Comparison of ENCODE assay signal across 1 cellular context in genomic region chr17:72422505-72423285, GRCh38.
A peak's percentile ranks its signal among the peaks of the same experiment; 100 is the strongest.
TF ChIP-seq lines count a peak whose summit lies in the region.

No MANE protein-coding gene starts in this region.

TF ChIP-seq in HepG2, 621 proteins besides CTCF, POLR2A, EP300 and RAD21 (continued from another document and continues in another):
- TF ChIP-seq ZNF674 (CRISPR knock-in tag; IDR thresholded peaks at IDR 0.05; ENCODE audit: low read depth), result no peak
- TF ChIP-seq MXD4 (CRISPR knock-in tag; IDR thresholded peaks at IDR 0.05), result 0 out of 2 replicates have a peak, but pooled peaks have one; percentile 19
- no peak for TF ChIP-seq JDP2 (CRISPR knock-in tag; IDR thresholded peaks at IDR 0.05; ENCODE audit: borderline replicate concordance)
- no peak for TF ChIP-seq ZNF160 (CRISPR knock-in tag; IDR thresholded peaks at IDR 0.05)
- 0 out of 2 replicates have a peak, but pooled peaks have one; percentile 30 for TF ChIP-seq ISL2 (CRISPR knock-in tag; IDR thresholded peaks at IDR 0.05)
- no peak; the same call in 1 of the 2 replicates for TF ChIP-seq MAZ (IDR thresholded peaks at IDR 0.05; ENCODE audit: borderline replicate concordance, low read depth, low read length)
- peak; percentile 45; the same call in 1 of the 2 replicates for TF ChIP-seq MAZ (CRISPR knock-in tag; IDR thresholded peaks at IDR 0.05; ENCODE audit: low read depth)
- no peak for TF ChIP-seq HNRNPK (IDR thresholded peaks at IDR 0.05; ENCODE audit: low read depth, low read length, poor library complexity, severe bottlenecking)
- peak; percentile 58; the same call in 1 of the 2 replicates for TF ChIP-seq NR2C2 (CRISPR knock-in tag; IDR thresholded peaks at IDR 0.05; ENCODE audit: borderline replicate concordance)
- no peak for TF ChIP-seq LCORL (IDR thresholded peaks at IDR 0.05)
- peak; percentile 89 for TF ChIP-seq LCORL (CRISPR knock-in tag; IDR thresholded peaks at IDR 0.05)
- no peak for TF ChIP-seq CENPX (CRISPR knock-in tag; IDR thresholded peaks at IDR 0.05)
- TF ChIP-seq, protein P1, sequence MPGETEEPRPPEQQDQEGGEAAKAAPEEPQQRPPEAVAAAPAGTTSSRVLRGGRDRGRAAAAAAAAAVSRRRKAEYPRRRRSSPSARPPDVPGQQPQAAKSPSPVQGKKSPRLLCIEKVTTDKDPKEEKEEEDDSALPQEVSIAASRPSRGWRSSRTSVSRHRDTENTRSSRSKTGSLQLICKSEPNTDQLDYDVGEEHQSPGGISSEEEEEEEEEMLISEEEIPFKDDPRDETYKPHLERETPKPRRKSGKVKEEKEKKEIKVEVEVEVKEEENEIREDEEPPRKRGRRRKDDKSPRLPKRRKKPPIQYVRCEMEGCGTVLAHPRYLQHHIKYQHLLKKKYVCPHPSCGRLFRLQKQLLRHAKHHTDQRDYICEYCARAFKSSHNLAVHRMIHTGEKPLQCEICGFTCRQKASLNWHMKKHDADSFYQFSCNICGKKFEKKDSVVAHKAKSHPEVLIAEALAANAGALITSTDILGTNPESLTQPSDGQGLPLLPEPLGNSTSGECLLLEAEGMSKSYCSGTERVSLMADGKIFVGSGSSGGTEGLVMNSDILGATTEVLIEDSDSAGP (CRISPR knock-in tag; IDR thresholded peaks at IDR 0.05; ENCODE audit: borderline replicate concordance), result peak; percentile 56; the same call in 1 of the 2 replicates
- peak; percentile 59 for TF ChIP-seq ZFX (CRISPR knock-in tag; IDR thresholded peaks at IDR 0.05; ENCODE audit: low read depth)
- peak; percentile 28 for TF ChIP-seq RBM39 (IDR thresholded peaks at IDR 0.05; ENCODE audit: low read depth, low read length, poor library complexity, severe bottlenecking)
- TF ChIP-seq, protein P2, sequence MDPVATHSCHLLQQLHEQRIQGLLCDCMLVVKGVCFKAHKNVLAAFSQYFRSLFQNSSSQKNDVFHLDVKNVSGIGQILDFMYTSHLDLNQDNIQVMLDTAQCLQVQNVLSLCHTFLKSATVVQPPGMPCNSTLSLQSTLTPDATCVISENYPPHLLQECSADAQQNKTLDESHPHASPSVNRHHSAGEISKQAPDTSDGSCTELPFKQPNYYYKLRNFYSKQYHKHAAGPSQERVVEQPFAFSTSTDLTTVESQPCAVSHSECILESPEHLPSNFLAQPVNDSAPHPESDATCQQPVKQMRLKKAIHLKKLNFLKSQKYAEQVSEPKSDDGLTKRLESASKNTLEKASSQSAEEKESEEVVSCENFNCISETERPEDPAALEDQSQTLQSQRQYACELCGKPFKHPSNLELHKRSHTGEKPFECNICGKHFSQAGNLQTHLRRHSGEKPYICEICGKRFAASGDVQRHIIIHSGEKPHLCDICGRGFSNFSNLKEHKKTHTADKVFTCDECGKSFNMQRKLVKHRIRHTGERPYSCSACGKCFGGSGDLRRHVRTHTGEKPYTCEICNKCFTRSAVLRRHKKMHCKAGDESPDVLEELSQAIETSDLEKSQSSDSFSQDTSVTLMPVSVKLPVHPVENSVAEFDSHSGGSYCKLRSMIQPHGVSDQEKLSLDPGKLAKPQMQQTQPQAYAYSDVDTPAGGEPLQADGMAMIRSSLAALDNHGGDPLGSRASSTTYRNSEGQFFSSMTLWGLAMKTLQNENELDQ (CRISPR knock-in tag; IDR thresholded peaks at IDR 0.05; ENCODE audit: borderline replicate concordance), result 0 out of 2 replicates have a peak, but pooled peaks have one; percentile 16
- TF ChIP-seq, protein P3, sequence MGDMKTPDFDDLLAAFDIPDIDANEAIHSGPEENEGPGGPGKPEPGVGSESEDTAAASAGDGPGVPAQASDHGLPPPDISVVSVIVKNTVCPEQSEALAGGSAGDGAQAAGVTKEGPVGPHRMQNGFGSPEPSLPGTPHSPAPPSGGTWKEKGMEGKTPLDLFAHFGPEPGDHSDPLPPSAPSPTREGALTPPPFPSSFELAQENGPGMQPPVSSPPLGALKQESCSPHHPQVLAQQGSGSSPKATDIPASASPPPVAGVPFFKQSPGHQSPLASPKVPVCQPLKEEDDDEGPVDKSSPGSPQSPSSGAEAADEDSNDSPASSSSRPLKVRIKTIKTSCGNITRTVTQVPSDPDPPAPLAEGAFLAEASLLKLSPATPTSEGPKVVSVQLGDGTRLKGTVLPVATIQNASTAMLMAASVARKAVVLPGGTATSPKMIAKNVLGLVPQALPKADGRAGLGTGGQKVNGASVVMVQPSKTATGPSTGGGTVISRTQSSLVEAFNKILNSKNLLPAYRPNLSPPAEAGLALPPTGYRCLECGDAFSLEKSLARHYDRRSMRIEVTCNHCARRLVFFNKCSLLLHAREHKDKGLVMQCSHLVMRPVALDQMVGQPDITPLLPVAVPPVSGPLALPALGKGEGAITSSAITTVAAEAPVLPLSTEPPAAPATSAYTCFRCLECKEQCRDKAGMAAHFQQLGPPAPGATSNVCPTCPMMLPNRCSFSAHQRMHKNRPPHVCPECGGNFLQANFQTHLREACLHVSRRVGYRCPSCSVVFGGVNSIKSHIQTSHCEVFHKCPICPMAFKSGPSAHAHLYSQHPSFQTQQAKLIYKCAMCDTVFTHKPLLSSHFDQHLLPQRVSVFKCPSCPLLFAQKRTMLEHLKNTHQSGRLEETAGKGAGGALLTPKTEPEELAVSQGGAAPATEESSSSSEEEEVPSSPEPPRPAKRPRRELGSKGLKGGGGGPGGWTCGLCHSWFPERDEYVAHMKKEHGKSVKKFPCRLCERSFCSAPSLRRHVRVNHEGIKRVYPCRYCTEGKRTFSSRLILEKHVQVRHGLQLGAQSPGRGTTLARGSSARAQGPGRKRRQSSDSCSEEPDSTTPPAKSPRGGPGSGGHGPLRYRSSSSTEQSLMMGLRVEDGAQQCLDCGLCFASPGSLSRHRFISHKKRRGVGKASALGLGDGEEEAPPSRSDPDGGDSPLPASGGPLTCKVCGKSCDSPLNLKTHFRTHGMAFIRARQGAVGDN (CRISPR knock-in tag; IDR thresholded peaks at IDR 0.05), result peak; percentile 99
- TF ChIP-seq ZNF34 (CRISPR knock-in tag; IDR thresholded peaks at IDR 0.05; ENCODE audit: borderline replicate concordance), result no peak
- peak; percentile 80 for TF ChIP-seq BCL6 (CRISPR knock-in tag; IDR thresholded peaks at IDR 0.05)
- TF ChIP-seq ETV5 (CRISPR knock-in tag; IDR thresholded peaks at IDR 0.05; ENCODE audit: borderline replicate concordance), result peak; percentile 80
- TF ChIP-seq FOSL2 (CRISPR knock-in tag; IDR thresholded peaks at IDR 0.05), result peak; percentile 98
- TF ChIP-seq MEIS2 (CRISPR knock-in tag; IDR thresholded peaks at IDR 0.05), result peak; percentile 49; the same call in 1 of the 2 replicates
- TF ChIP-seq TFDP1 (CRISPR knock-in tag; IDR thresholded peaks at IDR 0.05; ENCODE audit: borderline replicate concordance), result peak; percentile 75; the same call in 1 of the 2 replicates
- 0 out of 2 replicates have a peak, but pooled peaks have one; percentile 5 for TF ChIP-seq KDM5B (CRISPR knock-in tag; IDR thresholded peaks at IDR 0.05; ENCODE audit: borderline replicate concordance)
- TF ChIP-seq MTA1 (CRISPR knock-in tag; IDR thresholded peaks at IDR 0.05; ENCODE audit: borderline replicate concordance), result peak; percentile 96
- no peak for TF ChIP-seq ATF6 (CRISPR knock-in tag; conservative IDR thresholded peaks at IDR 0.05)
- 0 out of 2 replicates have a peak, but pooled peaks have one; percentile 83 for TF ChIP-seq KDM4B (CRISPR knock-in tag; IDR thresholded peaks at IDR 0.05)
- TF ChIP-seq, protein P4, sequence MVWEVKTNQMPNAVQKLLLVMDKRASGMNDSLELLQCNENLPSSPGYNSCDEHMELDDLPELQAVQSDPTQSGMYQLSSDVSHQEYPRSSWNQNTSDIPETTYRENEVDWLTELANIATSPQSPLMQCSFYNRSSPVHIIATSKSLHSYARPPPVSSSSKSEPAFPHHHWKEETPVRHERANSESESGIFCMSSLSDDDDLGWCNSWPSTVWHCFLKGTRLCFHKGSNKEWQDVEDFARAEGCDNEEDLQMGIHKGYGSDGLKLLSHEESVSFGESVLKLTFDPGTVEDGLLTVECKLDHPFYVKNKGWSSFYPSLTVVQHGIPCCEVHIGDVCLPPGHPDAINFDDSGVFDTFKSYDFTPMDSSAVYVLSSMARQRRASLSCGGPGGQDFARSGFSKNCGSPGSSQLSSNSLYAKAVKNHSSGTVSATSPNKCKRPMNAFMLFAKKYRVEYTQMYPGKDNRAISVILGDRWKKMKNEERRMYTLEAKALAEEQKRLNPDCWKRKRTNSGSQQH (CRISPR knock-in tag; IDR thresholded peaks at IDR 0.05; ENCODE audit: low read depth), result peak; percentile 64; the same call in 1 of the 2 replicates
- no peak for TF ChIP-seq SATB2 (CRISPR knock-in tag; IDR thresholded peaks at IDR 0.05)
- no peak for TF ChIP-seq MTF1 (CRISPR knock-in tag; IDR thresholded peaks at IDR 0.05)
- peak; percentile 85 for TF ChIP-seq ZKSCAN8 (CRISPR knock-in tag; IDR thresholded peaks at IDR 0.05; ENCODE audit: borderline replicate concordance)
- TF ChIP-seq, protein P5, sequence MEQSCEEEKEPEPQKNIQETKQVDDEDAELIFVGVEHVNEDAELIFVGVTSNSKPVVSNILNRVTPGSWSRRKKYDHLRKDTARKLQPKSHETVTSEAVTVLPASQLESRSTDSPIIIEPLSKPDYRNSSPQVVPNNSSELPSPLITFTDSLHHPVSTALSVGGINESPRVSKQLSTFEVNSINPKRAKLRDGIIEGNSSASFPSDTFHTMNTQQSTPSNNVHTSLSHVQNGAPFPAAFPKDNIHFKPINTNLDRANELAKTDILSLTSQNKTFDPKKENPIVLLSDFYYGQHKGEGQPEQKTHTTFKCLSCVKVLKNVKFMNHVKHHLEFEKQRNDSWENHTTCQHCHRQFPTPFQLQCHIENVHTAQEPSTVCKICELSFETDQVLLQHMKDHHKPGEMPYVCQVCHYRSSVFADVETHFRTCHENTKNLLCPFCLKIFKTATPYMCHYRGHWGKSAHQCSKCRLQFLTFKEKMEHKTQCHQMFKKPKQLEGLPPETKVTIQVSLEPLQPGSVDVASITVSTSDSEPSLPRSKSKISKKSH (CRISPR knock-in tag; IDR thresholded peaks at IDR 0.05; ENCODE audit: borderline replicate concordance), result peak; percentile 88; the same call in 1 of the 2 replicates
- peak; percentile 83 for TF ChIP-seq HDAC2 (CRISPR knock-in tag; IDR thresholded peaks at IDR 0.05)
- TF ChIP-seq ZNF501 (CRISPR knock-in tag; IDR thresholded peaks at IDR 0.05), result no peak
- TF ChIP-seq, protein P6, sequence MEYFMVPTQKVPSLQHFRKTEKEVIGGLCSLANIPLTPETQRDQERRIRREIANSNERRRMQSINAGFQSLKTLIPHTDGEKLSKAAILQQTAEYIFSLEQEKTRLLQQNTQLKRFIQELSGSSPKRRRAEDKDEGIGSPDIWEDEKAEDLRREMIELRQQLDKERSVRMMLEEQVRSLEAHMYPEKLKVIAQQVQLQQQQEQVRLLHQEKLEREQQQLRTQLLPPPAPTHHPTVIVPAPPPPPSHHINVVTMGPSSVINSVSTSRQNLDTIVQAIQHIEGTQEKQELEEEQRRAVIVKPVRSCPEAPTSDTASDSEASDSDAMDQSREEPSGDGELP (IDR thresholded peaks at IDR 0.05; ENCODE audit: borderline replicate concordance, low read depth), result peak; percentile 60; the same call in 1 of the 2 replicates
- TF ChIP-seq DRAP1 (CRISPR knock-in tag; IDR thresholded peaks at IDR 0.05), result peak; percentile 85
- no peak for TF ChIP-seq ZNF564 (CRISPR knock-in tag; IDR thresholded peaks at IDR 0.05)
- TF ChIP-seq, protein P7, sequence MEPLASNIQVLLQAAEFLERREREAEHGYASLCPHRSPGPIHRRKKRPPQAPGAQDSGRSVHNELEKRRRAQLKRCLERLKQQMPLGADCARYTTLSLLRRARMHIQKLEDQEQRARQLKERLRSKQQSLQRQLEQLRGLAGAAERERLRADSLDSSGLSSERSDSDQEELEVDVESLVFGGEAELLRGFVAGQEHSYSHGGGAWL (CRISPR knock-in tag; IDR thresholded peaks at IDR 0.05), result peak; percentile 72; the same call in 1 of the 2 replicates
- TF ChIP-seq NFKB2 (CRISPR knock-in tag; IDR thresholded peaks at IDR 0.05; ENCODE audit: borderline replicate concordance), result peak; percentile 88; the same call in 1 of the 2 replicates
- peak; percentile 82 for TF ChIP-seq CBX5 (CRISPR knock-in tag; IDR thresholded peaks at IDR 0.05; ENCODE audit: borderline replicate concordance)
- TF ChIP-seq ZNF550 (CRISPR knock-in tag; IDR thresholded peaks at IDR 0.05; ENCODE audit: borderline replicate concordance), result no peak
- 0 out of 2 replicates have a peak, but pooled peaks have one; percentile 73 for TF ChIP-seq ZNF383 (CRISPR knock-in tag; IDR thresholded peaks at IDR 0.05; ENCODE audit: borderline replicate concordance)
- TF ChIP-seq SETDB1 (CRISPR knock-in tag; IDR thresholded peaks at IDR 0.05; ENCODE audit: borderline replicate concordance), result no peak
